In the genomic region with DNA sequence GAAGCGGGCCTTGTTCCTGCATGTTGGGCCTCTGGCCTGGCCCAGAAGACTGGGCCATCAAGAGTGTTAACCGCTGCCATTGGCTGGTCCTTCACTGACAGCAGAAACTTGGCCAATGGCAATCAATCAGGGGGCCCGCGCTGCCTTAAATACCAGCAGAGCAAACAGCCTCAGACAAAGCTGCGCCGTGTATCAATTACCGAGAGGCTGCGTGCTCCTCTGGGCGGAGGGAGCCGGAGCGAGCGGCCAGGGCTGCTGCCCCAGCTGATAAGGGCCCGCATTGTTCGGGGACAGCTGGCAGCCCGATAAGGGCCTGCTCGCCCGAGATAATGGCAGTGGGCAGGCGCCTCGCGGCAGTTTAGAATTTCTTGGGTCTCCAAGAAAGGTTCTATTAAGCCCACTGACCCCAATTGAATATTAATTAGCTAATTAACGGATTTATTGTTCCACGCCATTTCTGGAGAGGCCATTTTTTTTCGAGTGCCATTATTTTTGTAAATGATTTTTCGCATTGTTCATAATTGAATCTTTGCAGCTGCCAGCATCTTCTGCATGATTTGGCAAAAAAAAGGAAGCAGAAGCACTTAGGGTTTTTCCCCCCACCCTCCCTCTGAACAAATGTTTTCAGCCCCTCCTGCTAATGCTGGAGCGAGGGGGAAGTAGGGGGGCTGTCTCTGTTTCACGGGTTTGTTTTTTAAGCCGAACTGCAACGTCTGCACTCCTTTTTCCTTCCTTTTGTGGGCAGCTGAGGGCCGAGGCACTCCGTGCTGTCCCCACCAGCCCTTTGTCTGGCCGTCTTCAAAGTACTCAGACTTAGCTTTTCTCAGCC, we compare ENCODE assay signal across 1 cellular context.
A peak's percentile ranks its signal among the peaks of the same experiment; 100 is the strongest.
TF ChIP-seq lines count a peak whose summit lies in the region.

No MANE protein-coding gene starts in this region.

TF ChIP-seq in K562, 482 proteins besides CTCF, POLR2A, EP300 and RAD21 (continued from another document and continues in another):
- TF ChIP-seq, protein P1, sequence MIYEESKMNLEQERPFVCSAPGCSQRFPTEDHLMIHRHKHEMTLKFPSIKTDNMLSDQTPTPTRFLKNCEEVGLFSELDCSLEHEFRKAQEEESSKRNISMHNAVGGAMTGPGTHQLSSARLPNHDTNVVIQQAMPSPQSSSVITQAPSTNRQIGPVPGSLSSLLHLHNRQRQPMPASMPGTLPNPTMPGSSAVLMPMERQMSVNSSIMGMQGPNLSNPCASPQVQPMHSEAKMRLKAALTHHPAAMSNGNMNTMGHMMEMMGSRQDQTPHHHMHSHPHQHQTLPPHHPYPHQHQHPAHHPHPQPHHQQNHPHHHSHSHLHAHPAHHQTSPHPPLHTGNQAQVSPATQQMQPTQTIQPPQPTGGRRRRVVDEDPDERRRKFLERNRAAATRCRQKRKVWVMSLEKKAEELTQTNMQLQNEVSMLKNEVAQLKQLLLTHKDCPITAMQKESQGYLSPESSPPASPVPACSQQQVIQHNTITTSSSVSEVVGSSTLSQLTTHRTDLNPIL (CRISPR knock-in tag; IDR thresholded peaks at IDR 0.05): no peak
- TF ChIP-seq ZNF316 (IDR thresholded peaks at IDR 0.05) (peak; percentile 82), FOXJ3 (CRISPR knock-in tag; IDR thresholded peaks at IDR 0.05) (no peak), SMAD2 (IDR thresholded peaks at IDR 0.05; ENCODE audit: low read depth, low read length) (no peak), ZNF146 (CRISPR knock-in tag; IDR thresholded peaks at IDR 0.05; ENCODE audit: unreplicated experiment) (no peak), SP2 (IDR thresholded peaks at IDR 0.05; ENCODE audit: extremely low read depth, low read depth, low read length, poor library complexity, severe bottlenecking) (no peak), NCOA2 (IDR thresholded peaks at IDR 0.05; ENCODE audit: partially characterized antibody in 2 of 2) (no peak), ZNF140 (CRISPR knock-in tag; IDR thresholded peaks at IDR 0.05) (no peak), NFIC (IDR thresholded peaks at IDR 0.05) (peak; percentile 95), SMARCA4 (IDR thresholded peaks at IDR 0.05) (peak; percentile 95), JUNB (CRISPR knock-in tag; conservative IDR thresholded peaks at IDR 0.05) (no peak), ZNF561 (CRISPR knock-in tag; conservative IDR thresholded peaks at IDR 0.05) (no peak), ZNF77 (CRISPR knock-in tag; IDR thresholded peaks at IDR 0.05) (no peak), XRCC3 (IDR thresholded peaks at IDR 0.05) (no peak), WHSC1 (IDR thresholded peaks at IDR 0.05; ENCODE audit: low read length) (no peak), NR2C1 (IDR thresholded peaks at IDR 0.05) (no peak), NR2C1 (tag; IDR thresholded peaks at IDR 0.05) (no peak), NFE2 (IDR thresholded peaks at IDR 0.05; ENCODE audit: low read depth) (peak; percentile 75), SRSF9 (IDR thresholded peaks at IDR 0.05; ENCODE audit: borderline replicate concordance, low read depth, low read length) (no peak), XRCC5 (IDR thresholded peaks at IDR 0.05; ENCODE audit: low read depth, low read length) (no peak), COPS2 (conservative IDR thresholded peaks at IDR 0.05) (no peak), BCL6 (CRISPR knock-in tag; IDR thresholded peaks at IDR 0.05) (peak; percentile 83), BRCA1 (IDR thresholded peaks at IDR 0.05) (no peak), BRCA1 (CRISPR knock-in tag; IDR thresholded peaks at IDR 0.05) (no peak), CHCHD3 (CRISPR knock-in tag; IDR thresholded peaks at IDR 0.05) (no peak), CHD2 (IDR thresholded peaks at IDR 0.05; ENCODE audit: low read depth, low read length) (no peak), RFX5 (IDR thresholded peaks at IDR 0.05; ENCODE audit: low read depth, low read length) (no peak), ELF1 (tag; IDR thresholded peaks at IDR 0.05) (peak; percentile 36; the same call in 1 of the 2 replicates), ZNF445 (CRISPR knock-in tag; IDR thresholded peaks at IDR 0.05; ENCODE audit: low read depth) (no peak), SMAD3 (CRISPR knock-in tag; conservative IDR thresholded peaks at IDR 0.05) (peak; percentile 85), CBX2 (IDR thresholded peaks at IDR 0.05; ENCODE audit: insufficient read depth, low read length, poor library complexity, severe bottlenecking) (no peak), EZH2 (IDR thresholded peaks at IDR 0.05; ENCODE audit: borderline replicate concordance, low read depth, low read length) (no peak)
- TF ChIP-seq, protein P2, sequence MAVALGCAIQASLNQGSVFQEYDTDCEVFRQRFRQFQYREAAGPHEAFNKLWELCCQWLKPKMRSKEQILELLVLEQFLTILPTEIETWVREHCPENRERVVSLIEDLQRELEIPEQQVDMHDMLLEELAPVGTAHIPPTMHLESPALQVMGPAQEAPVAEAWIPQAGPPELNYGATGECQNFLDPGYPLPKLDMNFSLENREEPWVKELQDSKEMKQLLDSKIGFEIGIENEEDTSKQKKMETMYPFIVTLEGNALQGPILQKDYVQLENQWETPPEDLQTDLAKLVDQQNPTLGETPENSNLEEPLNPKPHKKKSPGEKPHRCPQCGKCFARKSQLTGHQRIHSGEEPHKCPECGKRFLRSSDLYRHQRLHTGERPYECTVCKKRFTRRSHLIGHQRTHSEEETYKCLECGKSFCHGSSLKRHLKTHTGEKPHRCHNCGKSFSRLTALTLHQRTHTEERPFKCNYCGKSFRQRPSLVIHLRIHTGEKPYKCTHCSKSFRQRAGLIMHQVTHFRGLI (CRISPR knock-in tag; IDR thresholded peaks at IDR 0.05): peak; percentile 87
- TF ChIP-seq, protein P3, sequence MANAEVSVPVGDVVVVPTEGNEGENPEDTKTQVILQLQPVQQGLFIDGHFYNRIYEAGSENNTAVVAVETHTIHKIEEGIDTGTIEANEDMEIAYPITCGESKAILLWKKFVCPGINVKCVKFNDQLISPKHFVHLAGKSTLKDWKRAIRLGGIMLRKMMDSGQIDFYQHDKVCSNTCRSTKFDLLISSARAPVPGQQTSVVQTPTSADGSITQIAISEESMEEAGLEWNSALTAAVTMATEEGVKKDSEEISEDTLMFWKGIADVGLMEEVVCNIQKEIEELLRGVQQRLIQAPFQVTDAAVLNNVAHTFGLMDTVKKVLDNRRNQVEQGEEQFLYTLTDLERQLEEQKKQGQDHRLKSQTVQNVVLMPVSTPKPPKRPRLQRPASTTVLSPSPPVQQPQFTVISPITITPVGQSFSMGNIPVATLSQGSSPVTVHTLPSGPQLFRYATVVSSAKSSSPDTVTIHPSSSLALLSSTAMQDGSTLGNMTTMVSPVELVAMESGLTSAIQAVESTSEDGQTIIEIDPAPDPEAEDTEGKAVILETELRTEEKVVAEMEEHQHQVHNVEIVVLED (CRISPR knock-in tag; IDR thresholded peaks at IDR 0.05): peak; percentile 49
- TF ChIP-seq, protein P4, sequence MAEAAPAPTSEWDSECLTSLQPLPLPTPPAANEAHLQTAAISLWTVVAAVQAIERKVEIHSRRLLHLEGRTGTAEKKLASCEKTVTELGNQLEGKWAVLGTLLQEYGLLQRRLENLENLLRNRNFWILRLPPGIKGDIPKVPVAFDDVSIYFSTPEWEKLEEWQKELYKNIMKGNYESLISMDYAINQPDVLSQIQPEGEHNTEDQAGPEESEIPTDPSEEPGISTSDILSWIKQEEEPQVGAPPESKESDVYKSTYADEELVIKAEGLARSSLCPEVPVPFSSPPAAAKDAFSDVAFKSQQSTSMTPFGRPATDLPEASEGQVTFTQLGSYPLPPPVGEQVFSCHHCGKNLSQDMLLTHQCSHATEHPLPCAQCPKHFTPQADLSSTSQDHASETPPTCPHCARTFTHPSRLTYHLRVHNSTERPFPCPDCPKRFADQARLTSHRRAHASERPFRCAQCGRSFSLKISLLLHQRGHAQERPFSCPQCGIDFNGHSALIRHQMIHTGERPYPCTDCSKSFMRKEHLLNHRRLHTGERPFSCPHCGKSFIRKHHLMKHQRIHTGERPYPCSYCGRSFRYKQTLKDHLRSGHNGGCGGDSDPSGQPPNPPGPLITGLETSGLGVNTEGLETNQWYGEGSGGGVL (CRISPR knock-in tag; IDR thresholded peaks at IDR 0.05): no peak
- TF ChIP-seq, protein P5, sequence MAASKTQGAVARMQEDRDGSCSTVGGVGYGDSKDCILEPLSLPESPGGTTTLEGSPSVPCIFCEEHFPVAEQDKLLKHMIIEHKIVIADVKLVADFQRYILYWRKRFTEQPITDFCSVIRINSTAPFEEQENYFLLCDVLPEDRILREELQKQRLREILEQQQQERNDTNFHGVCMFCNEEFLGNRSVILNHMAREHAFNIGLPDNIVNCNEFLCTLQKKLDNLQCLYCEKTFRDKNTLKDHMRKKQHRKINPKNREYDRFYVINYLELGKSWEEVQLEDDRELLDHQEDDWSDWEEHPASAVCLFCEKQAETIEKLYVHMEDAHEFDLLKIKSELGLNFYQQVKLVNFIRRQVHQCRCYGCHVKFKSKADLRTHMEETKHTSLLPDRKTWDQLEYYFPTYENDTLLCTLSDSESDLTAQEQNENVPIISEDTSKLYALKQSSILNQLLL (CRISPR knock-in tag; IDR thresholded peaks at IDR 0.05; ENCODE audit: borderline replicate concordance): no peak
- TF ChIP-seq, protein P6, sequence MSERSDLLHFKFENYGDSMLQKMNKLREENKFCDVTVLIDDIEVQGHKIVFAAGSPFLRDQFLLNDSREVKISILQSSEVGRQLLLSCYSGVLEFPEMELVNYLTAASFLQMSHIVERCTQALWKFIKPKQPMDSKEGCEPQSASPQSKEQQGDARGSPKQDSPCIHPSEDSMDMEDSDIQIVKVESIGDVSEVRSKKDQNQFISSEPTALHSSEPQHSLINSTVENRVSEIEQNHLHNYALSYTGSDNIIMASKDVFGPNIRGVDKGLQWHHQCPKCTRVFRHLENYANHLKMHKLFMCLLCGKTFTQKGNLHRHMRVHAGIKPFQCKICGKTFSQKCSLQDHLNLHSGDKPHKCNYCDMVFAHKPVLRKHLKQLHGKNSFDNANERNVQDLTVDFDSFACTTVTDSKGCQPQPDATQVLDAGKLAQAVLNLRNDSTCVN (CRISPR knock-in tag; IDR thresholded peaks at IDR 0.05): no peak
- TF ChIP-seq, protein P7, sequence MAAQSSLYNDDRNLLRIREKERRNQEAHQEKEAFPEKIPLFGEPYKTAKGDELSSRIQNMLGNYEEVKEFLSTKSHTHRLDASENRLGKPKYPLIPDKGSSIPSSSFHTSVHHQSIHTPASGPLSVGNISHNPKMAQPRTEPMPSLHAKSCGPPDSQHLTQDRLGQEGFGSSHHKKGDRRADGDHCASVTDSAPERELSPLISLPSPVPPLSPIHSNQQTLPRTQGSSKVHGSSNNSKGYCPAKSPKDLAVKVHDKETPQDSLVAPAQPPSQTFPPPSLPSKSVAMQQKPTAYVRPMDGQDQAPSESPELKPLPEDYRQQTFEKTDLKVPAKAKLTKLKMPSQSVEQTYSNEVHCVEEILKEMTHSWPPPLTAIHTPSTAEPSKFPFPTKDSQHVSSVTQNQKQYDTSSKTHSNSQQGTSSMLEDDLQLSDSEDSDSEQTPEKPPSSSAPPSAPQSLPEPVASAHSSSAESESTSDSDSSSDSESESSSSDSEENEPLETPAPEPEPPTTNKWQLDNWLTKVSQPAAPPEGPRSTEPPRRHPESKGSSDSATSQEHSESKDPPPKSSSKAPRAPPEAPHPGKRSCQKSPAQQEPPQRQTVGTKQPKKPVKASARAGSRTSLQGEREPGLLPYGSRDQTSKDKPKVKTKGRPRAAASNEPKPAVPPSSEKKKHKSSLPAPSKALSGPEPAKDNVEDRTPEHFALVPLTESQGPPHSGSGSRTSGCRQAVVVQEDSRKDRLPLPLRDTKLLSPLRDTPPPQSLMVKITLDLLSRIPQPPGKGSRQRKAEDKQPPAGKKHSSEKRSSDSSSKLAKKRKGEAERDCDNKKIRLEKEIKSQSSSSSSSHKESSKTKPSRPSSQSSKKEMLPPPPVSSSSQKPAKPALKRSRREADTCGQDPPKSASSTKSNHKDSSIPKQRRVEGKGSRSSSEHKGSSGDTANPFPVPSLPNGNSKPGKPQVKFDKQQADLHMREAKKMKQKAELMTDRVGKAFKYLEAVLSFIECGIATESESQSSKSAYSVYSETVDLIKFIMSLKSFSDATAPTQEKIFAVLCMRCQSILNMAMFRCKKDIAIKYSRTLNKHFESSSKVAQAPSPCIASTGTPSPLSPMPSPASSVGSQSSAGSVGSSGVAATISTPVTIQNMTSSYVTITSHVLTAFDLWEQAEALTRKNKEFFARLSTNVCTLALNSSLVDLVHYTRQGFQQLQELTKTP (IDR thresholded peaks at IDR 0.05; ENCODE audit: low read depth in 1 of 2, partially characterized antibody in 2 of 2): no peak
- TF ChIP-seq, protein P8, sequence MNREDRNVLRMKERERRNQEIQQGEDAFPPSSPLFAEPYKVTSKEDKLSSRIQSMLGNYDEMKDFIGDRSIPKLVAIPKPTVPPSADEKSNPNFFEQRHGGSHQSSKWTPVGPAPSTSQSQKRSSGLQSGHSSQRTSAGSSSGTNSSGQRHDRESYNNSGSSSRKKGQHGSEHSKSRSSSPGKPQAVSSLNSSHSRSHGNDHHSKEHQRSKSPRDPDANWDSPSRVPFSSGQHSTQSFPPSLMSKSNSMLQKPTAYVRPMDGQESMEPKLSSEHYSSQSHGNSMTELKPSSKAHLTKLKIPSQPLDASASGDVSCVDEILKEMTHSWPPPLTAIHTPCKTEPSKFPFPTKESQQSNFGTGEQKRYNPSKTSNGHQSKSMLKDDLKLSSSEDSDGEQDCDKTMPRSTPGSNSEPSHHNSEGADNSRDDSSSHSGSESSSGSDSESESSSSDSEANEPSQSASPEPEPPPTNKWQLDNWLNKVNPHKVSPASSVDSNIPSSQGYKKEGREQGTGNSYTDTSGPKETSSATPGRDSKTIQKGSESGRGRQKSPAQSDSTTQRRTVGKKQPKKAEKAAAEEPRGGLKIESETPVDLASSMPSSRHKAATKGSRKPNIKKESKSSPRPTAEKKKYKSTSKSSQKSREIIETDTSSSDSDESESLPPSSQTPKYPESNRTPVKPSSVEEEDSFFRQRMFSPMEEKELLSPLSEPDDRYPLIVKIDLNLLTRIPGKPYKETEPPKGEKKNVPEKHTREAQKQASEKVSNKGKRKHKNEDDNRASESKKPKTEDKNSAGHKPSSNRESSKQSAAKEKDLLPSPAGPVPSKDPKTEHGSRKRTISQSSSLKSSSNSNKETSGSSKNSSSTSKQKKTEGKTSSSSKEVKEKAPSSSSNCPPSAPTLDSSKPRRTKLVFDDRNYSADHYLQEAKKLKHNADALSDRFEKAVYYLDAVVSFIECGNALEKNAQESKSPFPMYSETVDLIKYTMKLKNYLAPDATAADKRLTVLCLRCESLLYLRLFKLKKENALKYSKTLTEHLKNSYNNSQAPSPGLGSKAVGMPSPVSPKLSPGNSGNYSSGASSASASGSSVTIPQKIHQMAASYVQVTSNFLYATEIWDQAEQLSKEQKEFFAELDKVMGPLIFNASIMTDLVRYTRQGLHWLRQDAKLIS (CRISPR knock-in tag; IDR thresholded peaks at IDR 0.05): no peak
- TF ChIP-seq, protein P9, sequence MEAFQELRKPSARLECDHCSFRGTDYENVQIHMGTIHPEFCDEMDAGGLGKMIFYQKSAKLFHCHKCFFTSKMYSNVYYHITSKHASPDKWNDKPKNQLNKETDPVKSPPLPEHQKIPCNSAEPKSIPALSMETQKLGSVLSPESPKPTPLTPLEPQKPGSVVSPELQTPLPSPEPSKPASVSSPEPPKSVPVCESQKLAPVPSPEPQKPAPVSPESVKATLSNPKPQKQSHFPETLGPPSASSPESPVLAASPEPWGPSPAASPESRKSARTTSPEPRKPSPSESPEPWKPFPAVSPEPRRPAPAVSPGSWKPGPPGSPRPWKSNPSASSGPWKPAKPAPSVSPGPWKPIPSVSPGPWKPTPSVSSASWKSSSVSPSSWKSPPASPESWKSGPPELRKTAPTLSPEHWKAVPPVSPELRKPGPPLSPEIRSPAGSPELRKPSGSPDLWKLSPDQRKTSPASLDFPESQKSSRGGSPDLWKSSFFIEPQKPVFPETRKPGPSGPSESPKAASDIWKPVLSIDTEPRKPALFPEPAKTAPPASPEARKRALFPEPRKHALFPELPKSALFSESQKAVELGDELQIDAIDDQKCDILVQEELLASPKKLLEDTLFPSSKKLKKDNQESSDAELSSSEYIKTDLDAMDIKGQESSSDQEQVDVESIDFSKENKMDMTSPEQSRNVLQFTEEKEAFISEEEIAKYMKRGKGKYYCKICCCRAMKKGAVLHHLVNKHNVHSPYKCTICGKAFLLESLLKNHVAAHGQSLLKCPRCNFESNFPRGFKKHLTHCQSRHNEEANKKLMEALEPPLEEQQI (IDR thresholded peaks at IDR 0.05): peak; percentile 96
